In the genomic region with DNA sequence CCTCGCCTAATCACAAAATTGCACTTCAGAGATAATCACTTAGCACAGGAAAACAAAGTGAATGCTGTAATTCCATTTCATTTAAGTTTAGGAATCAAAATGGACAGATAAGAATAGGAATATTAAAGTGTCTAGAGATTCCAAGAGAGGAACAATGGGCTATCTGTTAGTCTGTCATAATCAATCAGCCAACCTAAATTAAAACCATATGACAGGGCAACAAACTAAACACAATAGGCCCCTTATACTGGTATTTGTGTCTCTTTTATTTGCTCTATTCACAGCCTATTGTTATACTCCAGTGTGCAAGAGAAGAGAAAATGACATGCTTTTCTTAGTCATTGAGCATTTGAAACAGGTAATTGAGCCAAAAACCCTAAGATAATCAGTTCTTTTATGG, we compare ENCODE assay signal across 35 cellular contexts.
A peak's percentile ranks its signal among the peaks of the same experiment; 100 is the strongest.
DNase-seq lines count a peak whose midpoint lies in the region; FAIRE-seq and TF ChIP-seq lines count a peak whose summit lies in the region.
"Had no signal": no experiment of that assay in that cellular context is flagged by ENCODE, and none has a peak within 500 bp of the region (broad histone marks: within the 10 kb centered on the region; RNA-seq: fewer than 3 reads in every experiment).

No MANE protein-coding gene starts in this region.

- H3K4me2 ChIP-seq in astrocyte (ENCODE audit: low read length), result no peak overlapping the region
- H3K4me2 ChIP-seq: BLaER1, neural progenitor cell, SK-N-SH had no signal

- peak; percentile 13 for FAIRE-seq in astrocyte (lab: Jason Lieb, UNC)
- FAIRE-seq: GM12892, HepG2, islet of Langerhans, TTC549 had no signal

- no peaks in the 10 kb centered on the region for H3K27me3 Mint-ChIP-seq in astrocyte (ENCODE audit: low read depth, unreplicated experiment)
- H3K27me3 Mint-ChIP-seq: activated naive CD8-positive, alpha-beta T cell treated with anti-CD3 and anti-CD28 coated beads for 36 hours; T-helper 17 cell had no signal

- no peak overlapping the region for H2AFZ ChIP-seq in astrocyte (ENCODE audit: low read depth, low read length)
- H2AFZ ChIP-seq: neural progenitor cell, parathyroid adenoma had no signal

- H3K27me3 ChIP-seq in astrocyte (ENCODE audit: insufficient read depth, low read length) (no peaks in the 10 kb centered on the region), brain microvascular endothelial cell (replicated peaks) (no peaks in the 10 kb centered on the region), right atrium auricular region (no peaks in the 10 kb centered on the region)
- H3K27me3 ChIP-seq: BLaER1, cardiac muscle cell, colonic mucosa, left lung, neural progenitor cell, stomach, thyroid gland, vagina had no signal

- H3K4me3 Mint-ChIP-seq in astrocyte (ENCODE audit: unreplicated experiment), result no peak overlapping the region
- H3K4me3 Mint-ChIP-seq: activated naive CD8-positive, alpha-beta T cell treated with anti-CD3 and anti-CD28 coated beads for 36 hours; neural progenitor cell; T-helper 17 cell had no signal

- H3K4me1 Mint-ChIP-seq in astrocyte (ENCODE audit: low read depth, unreplicated experiment), result peaks cover 9% of the 10 kb centered on the region
- H3K4me1 Mint-ChIP-seq: activated naive CD8-positive, alpha-beta T cell treated with anti-CD3 and anti-CD28 coated beads for 36 hours; T-helper 17 cell had no signal

- no peaks in the 10 kb centered on the region for H3K36me3 Mint-ChIP-seq in astrocyte (ENCODE audit: low read depth, unreplicated experiment)
- H3K36me3 Mint-ChIP-seq: activated naive CD8-positive, alpha-beta T cell treated with anti-CD3 and anti-CD28 coated beads for 36 hours; neural progenitor cell had no signal

- no peaks in the 10 kb centered on the region for H3K36me3 ChIP-seq in astrocyte (ENCODE audit: insufficient read depth, low read length)
- no peaks in the 10 kb centered on the region for H3K36me3 ChIP-seq in brain microvascular endothelial cell (replicated peaks)
- no peaks in the 10 kb centered on the region for H3K36me3 ChIP-seq in right atrium auricular region
- H3K36me3 ChIP-seq: BLaER1, colonic mucosa, left lung, neural progenitor cell, thyroid gland, vagina had no signal

- H3K4me1 ChIP-seq in astrocyte (ENCODE audit: insufficient read depth, low read length) (no peaks in the 10 kb centered on the region), right atrium auricular region (no peaks in the 10 kb centered on the region)
- H3K4me1 ChIP-seq: BLaER1, colonic mucosa, left lung, parathyroid adenoma, stomach, thyroid gland, vagina had no signal

- in situ Hi-C loops in brain microvascular endothelial cell (cut with HindIII; ENCODE audit: low pct_ligation_motif_present, low sequenced_read_pairs), result no loop called here

- no peaks in the 10 kb centered on the region for H3K9me3 Mint-ChIP-seq in astrocyte (ENCODE audit: unreplicated experiment)
- H3K9me3 Mint-ChIP-seq: neural progenitor cell had no signal

- H3K27ac ChIP-seq in astrocyte (ENCODE audit: low read depth, low read length), result no peak overlapping the region
- H3K27ac ChIP-seq in brain microvascular endothelial cell, result no peak overlapping the region
- H3K27ac ChIP-seq in right atrium auricular region, result no peak overlapping the region
- H3K27ac ChIP-seq: BLaER1, cardiac muscle cell, colonic mucosa, left lung, neural progenitor cell, parathyroid adenoma, stomach, thyroid gland, vagina had no signal

- no peak for TF ChIP-seq CTCF in astrocyte (IDR thresholded peaks at IDR 0.05; ENCODE audit: insufficient read depth, low read depth, low read length)
- no peak for TF ChIP-seq CTCF in brain microvascular endothelial cell (IDR thresholded peaks at IDR 0.05; ENCODE audit: low read depth, low read length, missing control alignments)
- no peak for TF ChIP-seq CTCF in right atrium auricular region (IDR thresholded peaks at IDR 0.05)

- DNase-seq in COR-L47 (lab: John Stamatoyannopoulos, UW), result peak; percentile 84
- peak; percentile 80 for DNase-seq in NCI-H146 treated with DMSO at 0.1 percent for 48 hours (lab: John Stamatoyannopoulos, UW; ENCODE audit: unreplicated experiment)
- DNase-seq in astrocyte (ENCODE audit: low read depth), result peak; percentile 14
- peak; percentile 97 for DNase-seq in pons (ENCODE audit: low spot score)
- no peak for DNase-seq in activated naive CD4-positive, alpha-beta T cell treated with Interleukin-2 at 50 U/mL for 16 hours
- DNase-seq in brain microvascular endothelial cell, result no peak
- DNase-seq in GDM1 (lab: John Stamatoyannopoulos, UW), result no peak
- no peak for DNase-seq in right atrium auricular region (ENCODE audit: low spot score)
- DNase-seq: activated CD4-positive, alpha-beta T cell treated with anti-CD3 and anti-CD28 coated beads, Interleukin-2, amount 50 U/mL, for 1 hour; activated CD4-positive, CD25-positive, alpha-beta regulatory T cell; activated effector memory CD4-positive, alpha-beta T cell treated with Interleukin-2 at 50 U/mL for 16 hours; activated naive CD8-positive, alpha-beta T cell treated with anti-CD3 and anti-CD28 coated beads for 36 hours; activated T-cell treated with anti-CD3 and anti-CD28 coated beads, Interleukin-2, amount 50 U/mL, for 1 hour; colonic mucosa; effector CD4-positive, alpha-beta T cell; glutamatergic neuron; Karpas-422; left lung; mesenchymal stem cell; NCI-H187; NCI-H226; SK-N-SH; stimulated activated CD4-positive, alpha-beta T cell treated with anti-CD3 and anti-CD28 coated beads, Interleukin-2, amount 100 ng/mL, for 48 hours; stomach; T-helper 17 cell; thyroid gland had no signal

- H4K20me1 ChIP-seq in astrocyte (ENCODE audit: insufficient read depth, low read length), result no peaks in the 10 kb centered on the region
- H4K20me1 ChIP-seq: BLaER1 had no signal

- H3K9ac ChIP-seq in astrocyte (ENCODE audit: low read length), result no peak overlapping the region
- H3K9ac ChIP-seq: BLaER1, neural progenitor cell, parathyroid adenoma, SK-N-SH had no signal

- no peak overlapping the region for H3K4me3 ChIP-seq in astrocyte (ENCODE audit: insufficient read depth, low read depth, low read length)
- H3K4me3 ChIP-seq in brain microvascular endothelial cell (ENCODE audit: low read depth, low read length), result no peak overlapping the region
- H3K4me3 ChIP-seq in right atrium auricular region, result no peak overlapping the region
- H3K4me3 ChIP-seq: BLaER1, cardiac muscle cell, colonic mucosa, left lung, neural progenitor cell, stomach, thyroid gland, vagina had no signal

- H3K79me2 ChIP-seq in astrocyte (ENCODE audit: insufficient read depth, low read length), result no peaks in the 10 kb centered on the region
- H3K79me2 ChIP-seq: parathyroid adenoma had no signal

- H3K9me3 ChIP-seq in astrocyte (ENCODE audit: insufficient read depth, low read depth, low read length), result no peaks in the 10 kb centered on the region
- H3K9me3 ChIP-seq in right atrium auricular region, result no peaks in the 10 kb centered on the region
- H3K9me3 ChIP-seq: BLaER1, colonic mucosa, left lung, SK-N-SH, stomach, thyroid gland, vagina had no signal

- H3K27ac Mint-ChIP-seq in astrocyte (ENCODE audit: unreplicated experiment), result no peak overlapping the region
- H3K27ac Mint-ChIP-seq: activated naive CD8-positive, alpha-beta T cell treated with anti-CD3 and anti-CD28 coated beads for 36 hours; neural progenitor cell; T-helper 17 cell had no signal

Comparison
In these comparisons a context has a peak if more than half of its experiments do, and no peak if none do; other contexts are left out.
1. DNase-seq: peak in COR-L47 (single experiment), NCI-H146 treated with DMSO at 0.1 percent for 48 hours (single experiment), astrocyte (single experiment) and pons (single experiment); none in activated naive CD4-positive, alpha-beta T cell treated with Interleukin-2 at 50 U/mL for 16 hours (single experiment), brain microvascular endothelial cell (single experiment), GDM1 (single experiment) and right atrium auricular region (single experiment).